ENCODE assay signal across 1 cellular context in genomic region chr2:157784169-157784822, GRCh38.
TF ChIP-seq lines count a peak whose summit lies in the region.

No MANE protein-coding gene starts in this region.

TF ChIP-seq in K562, 482 proteins besides CTCF, POLR2A, EP300 and RAD21 (continued from another document and continues in another):
- peak; percentile 30; the same call in 1 of the 2 replicates for TF ChIP-seq ATF3 (IDR thresholded peaks at IDR 0.05)
- TF ChIP-seq ATF3 (CRISPR knock-in tag; conservative IDR thresholded peaks at IDR 0.05) = no peak
- TF ChIP-seq ZNF282 (CRISPR knock-in tag; IDR thresholded peaks at IDR 0.05) = no peak
- TF ChIP-seq SREBF2 (CRISPR knock-in tag; IDR thresholded peaks at IDR 0.05) = no peak
- TF ChIP-seq SMAD4 (CRISPR knock-in tag; conservative IDR thresholded peaks at IDR 0.05) = peak; percentile 77
- TF ChIP-seq ZNF143 (CRISPR knock-in tag; IDR thresholded peaks at IDR 0.05) = no peak
- TF ChIP-seq NCOR1 (IDR thresholded peaks at IDR 0.05) = no peak
- no peak for TF ChIP-seq ZBTB26 (CRISPR knock-in tag; IDR thresholded peaks at IDR 0.05)
- no peak for TF ChIP-seq PURB (CRISPR knock-in tag; IDR thresholded peaks at IDR 0.05; ENCODE audit: low read depth)
- TF ChIP-seq MAFK (IDR thresholded peaks at IDR 0.05; ENCODE audit: low read length) = no peak
- no peak for TF ChIP-seq TAF7 (tag; IDR thresholded peaks at IDR 0.05)
- no peak for TF ChIP-seq TFE3 (CRISPR knock-in tag; IDR thresholded peaks at IDR 0.05)
- no peak for TF ChIP-seq HBP1 (CRISPR knock-in tag; IDR thresholded peaks at IDR 0.05)
- no peak for TF ChIP-seq MYBL2 (IDR thresholded peaks at IDR 0.05; ENCODE audit: low read depth)
- TF ChIP-seq MYBL2 (CRISPR knock-in tag; IDR thresholded peaks at IDR 0.05; ENCODE audit: borderline replicate concordance) = no peak
- no peak for TF ChIP-seq PHB2 (IDR thresholded peaks at IDR 0.05; ENCODE audit: low read depth)
- TF ChIP-seq ETV6 (IDR thresholded peaks at IDR 0.05; ENCODE audit: borderline replicate concordance in 1 of 2, low read depth in 2 of 2, low read length in 1 of 2) = peak in 1 of 2 experiments; percentile 76; a peak in 2 of 4 replicates
- TF ChIP-seq ETV6 (CRISPR knock-in tag; IDR thresholded peaks at IDR 0.05; ENCODE audit: borderline replicate concordance) = no peak
- no peak for TF ChIP-seq MITF (IDR thresholded peaks at IDR 0.05)
- no peak for TF ChIP-seq TCFL5 (CRISPR knock-in tag; conservative IDR thresholded peaks at IDR 0.05)
- TF ChIP-seq PCBP1 (IDR thresholded peaks at IDR 0.05; ENCODE audit: low read depth, low read length, poor library complexity, severe bottlenecking) = no peak
- TF ChIP-seq PPARD (CRISPR knock-in tag; IDR thresholded peaks at IDR 0.05) = no peak
- TF ChIP-seq GMEB1 (CRISPR knock-in tag; IDR thresholded peaks at IDR 0.05) = no peak
- TF ChIP-seq SPI1 (IDR thresholded peaks at IDR 0.05; ENCODE audit: borderline replicate concordance, low read depth, low read length) = no peak
- TF ChIP-seq GTF2A2 (tag; IDR thresholded peaks at IDR 0.05) = no peak
- TF ChIP-seq RB1 (IDR thresholded peaks at IDR 0.05; ENCODE audit: low read depth) = no peak
- no peak for TF ChIP-seq ZNF668 (CRISPR knock-in tag; IDR thresholded peaks at IDR 0.05)
- no peak for TF ChIP-seq HDGF (IDR thresholded peaks at IDR 0.05)
- no peak for TF ChIP-seq MAFF (IDR thresholded peaks at IDR 0.05; ENCODE audit: low read length)
- no peak for TF ChIP-seq JUN (IDR thresholded peaks at IDR 0.05; ENCODE audit: borderline replicate concordance, low read depth, low read length)
- TF ChIP-seq JUN (CRISPR knock-in tag; IDR thresholded peaks at IDR 0.05; ENCODE audit: borderline replicate concordance) = no peak
- no peak for TF ChIP-seq KAT8 (IDR thresholded peaks at IDR 0.05; ENCODE audit: low read depth)
- no peak for TF ChIP-seq ETS2 (tag; IDR thresholded peaks at IDR 0.05; ENCODE audit: borderline replicate concordance, poor library complexity, severe bottlenecking)
- TF ChIP-seq MTA1 (IDR thresholded peaks at IDR 0.05; ENCODE audit: borderline replicate concordance) = no peak; the same call in 1 of the 2 replicates
- no peak for TF ChIP-seq ESRRA (IDR thresholded peaks at IDR 0.05; ENCODE audit: borderline replicate concordance, low read depth)
- no peak for TF ChIP-seq PCBP2 (IDR thresholded peaks at IDR 0.05; ENCODE audit: low read depth, low read length, poor library complexity, severe bottlenecking)
- TF ChIP-seq ZBTB8A (IDR thresholded peaks at IDR 0.05; ENCODE audit: partially characterized antibody) = no peak
- 0 out of 2 replicates have a peak, but pooled peaks have one; percentile 42 for TF ChIP-seq ZBTB17 (CRISPR knock-in tag; IDR thresholded peaks at IDR 0.05)
- TF ChIP-seq TAL1 (IDR thresholded peaks at IDR 0.05) = no peak
- no peak for TF ChIP-seq NR4A1 (CRISPR knock-in tag; IDR thresholded peaks at IDR 0.05)
- TF ChIP-seq NR4A1 (tag; IDR thresholded peaks at IDR 0.05) = peak; percentile 60
- no peak for TF ChIP-seq ZNF263 (CRISPR knock-in tag; IDR thresholded peaks at IDR 0.05; ENCODE audit: borderline replicate concordance)
- TF ChIP-seq KDM2B (CRISPR knock-in tag; IDR thresholded peaks at IDR 0.05) = no peak
- no peak for TF ChIP-seq ZNF146 (CRISPR knock-in tag; IDR thresholded peaks at IDR 0.05; ENCODE audit: unreplicated experiment)
- no peak for TF ChIP-seq MCM2 (IDR thresholded peaks at IDR 0.05; ENCODE audit: low read depth)
- peak; percentile 9; the same call in 1 of the 2 replicates for TF ChIP-seq MBD1 (CRISPR knock-in tag; IDR thresholded peaks at IDR 0.05)
- TF ChIP-seq MAFG (tag; conservative IDR thresholded peaks at IDR 0.05) = no peak
- no peak for TF ChIP-seq HOXB6 (CRISPR knock-in tag; IDR thresholded peaks at IDR 0.05; ENCODE audit: borderline replicate concordance)
- no peak for TF ChIP-seq ZNF77 (CRISPR knock-in tag; IDR thresholded peaks at IDR 0.05)
- TF ChIP-seq ZNF586 (CRISPR knock-in tag; conservative IDR thresholded peaks at IDR 0.05) = no peak
- no peak for TF ChIP-seq ZNF561 (CRISPR knock-in tag; conservative IDR thresholded peaks at IDR 0.05)
- TF ChIP-seq ZNF121 (CRISPR knock-in tag; conservative IDR thresholded peaks at IDR 0.05) = no peak
- no peak for TF ChIP-seq DEAF1 (CRISPR knock-in tag; IDR thresholded peaks at IDR 0.05)
- TF ChIP-seq ZNF23 (CRISPR knock-in tag; IDR thresholded peaks at IDR 0.05) = no peak
- no peak for TF ChIP-seq PTTG1 (tag; IDR thresholded peaks at IDR 0.05; ENCODE audit: low read depth)
- no peak for TF ChIP-seq ASH1L (IDR thresholded peaks at IDR 0.05; ENCODE audit: borderline replicate concordance, low read depth, partially characterized antibody)
- TF ChIP-seq SMARCC2 (IDR thresholded peaks at IDR 0.05; ENCODE audit: low read depth) = peak; percentile 38; the same call in 1 of the 2 replicates
- no peak for TF ChIP-seq IRF1 (CRISPR knock-in tag; IDR thresholded peaks at IDR 0.05; ENCODE audit: borderline replicate concordance)
- TF ChIP-seq GABPA (tag; conservative IDR thresholded peaks at IDR 0.05; ENCODE audit: low read depth) = 0 out of 2 replicates have a peak, but pooled peaks have one; percentile 32
- TF ChIP-seq ARID3A (IDR thresholded peaks at IDR 0.05; ENCODE audit: borderline replicate concordance, low read depth, low read length) = 0 out of 2 replicates have a peak, but pooled peaks have one; percentile 30
- TF ChIP-seq U2AF1 (optimal IDR thresholded peaks at IDR 0.05; ENCODE audit: low read depth, low read length) = no peak
- no peak for TF ChIP-seq MXD1 (CRISPR knock-in tag; IDR thresholded peaks at IDR 0.05; ENCODE audit: borderline replicate concordance, poor library complexity, severe bottlenecking)
- no peak for TF ChIP-seq RAD51 (IDR thresholded peaks at IDR 0.05; ENCODE audit: borderline replicate concordance, low read depth)
